14 cellular contexts compared by ENCODE assay signal in the genomic region with DNA sequence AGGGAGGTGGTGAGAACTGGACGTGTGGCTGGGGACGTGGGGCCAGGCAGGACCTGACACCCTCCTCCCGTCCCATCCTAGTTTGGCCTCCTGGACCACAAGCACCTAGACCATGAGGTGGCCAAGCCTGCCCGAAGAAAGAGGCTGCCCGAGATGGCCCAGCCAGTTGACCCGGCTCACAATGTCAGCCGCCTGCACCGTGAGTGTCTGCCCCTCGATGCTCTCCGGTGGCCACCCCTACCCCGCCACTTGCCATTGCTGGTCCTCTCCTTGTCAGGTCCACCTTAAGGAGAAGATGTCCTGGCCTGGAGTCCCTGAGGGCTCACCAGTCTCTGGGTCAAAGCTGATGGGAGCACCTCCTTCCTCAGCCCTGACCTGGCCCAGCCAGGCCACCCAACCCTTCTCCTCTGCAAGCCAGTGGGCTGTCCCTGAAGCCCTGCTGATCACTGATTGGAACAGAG. TPM values are rescaled to one million over a fixed set of nuclear protein-coding genes. Genes with fewer than 3 reads are reported as not detected.
DNase-seq lines count a peak whose midpoint lies in the region; ATAC-seq, FAIRE-seq and TF ChIP-seq lines count a peak whose summit lies in the region.
"Had no signal": no experiment of that assay in that cellular context is flagged by ENCODE, and none has a peak within 500 bp of the region (broad histone marks: within the 10 kb centered on the region; RNA-seq: fewer than 3 reads in every experiment).

No MANE protein-coding gene starts in this region.

- peak in 2 of 3 donors; percentile 35 to 61 for DNase-seq in right cardiac atrium
- no peak for DNase-seq in heart right ventricle
- DNase-seq in fibroblast of lung (ENCODE audit: low read depth in 2 of 2) = no peak
- DNase-seq in pancreas = peak in 2 of 6 donors; percentile 65 to 80
- DNase-seq in hepatic stellate cell (ENCODE audit: low spot score) = no peak
- no peak for DNase-seq in 8988T
- no peak for DNase-seq in glomerular visceral epithelial cell (ENCODE audit: extremely low spot score)
- DNase-seq: activated CD4-positive, alpha-beta memory T cell treated with anti-CD3 and anti-CD28 coated beads, Interleukin-2, amount 10 ng/mL, durations not matched to agents 7 days and 5 days; left lung; NCI-H1436; NCI-H446 treated with DMSO at 0.1 percent for 48 hours had no signal

- no peaks in the 10 kb centered on the region for H3K9me3 ChIP-seq in right cardiac atrium (ENCODE audit: control insufficient read depth, low read length)
- H3K9me3 ChIP-seq in heart right ventricle = no peaks in the 10 kb centered on the region
- no peaks in the 10 kb centered on the region for H3K9me3 ChIP-seq in fibroblast of lung (ENCODE audit: control insufficient read depth, insufficient read depth, low read depth, low read length)
- no peaks in the 10 kb centered on the region for H3K9me3 ChIP-seq in pancreas
- H3K9me3 ChIP-seq: left lung had no signal

- intact Hi-C loops in right cardiac atrium (cut with DNase I) (no loop called here), heart right ventricle (cut with DNase I) (loop anchor here in 2 of 10 donors (2.0 kb wide), 2 partner anchors 25 to 27 kb away; a partner anchor contains a TSS), pancreas (cut with DNase I) (no loop called here)

- H2AFZ ChIP-seq in fibroblast of lung (ENCODE audit: low read length) = no peak overlapping the region

- no peak overlapping the region for H3K9ac ChIP-seq in fibroblast of lung (ENCODE audit: insufficient read depth, low read length)

- H3K4me1 ChIP-seq in right cardiac atrium (ENCODE audit: control insufficient read depth, insufficient read depth, low read length) (peaks cover 23% of the 10 kb centered on the region), heart right ventricle (peaks cover 17 to 88% (median 67%) of the 10 kb centered on the region in 9 donors), fibroblast of lung (ENCODE audit: control insufficient read depth, extremely low read depth, insufficient read depth, low read length) (peaks cover 25% of the 10 kb centered on the region), pancreas (peaks cover 42% of the 10 kb centered on the region in 3 donors)

- WGBS in right cardiac atrium = 92% methylated on average over 11 of the region's 11 CpGs
- 92 to 95% methylated on average over 11 of the region's 11 CpGs for WGBS in heart right ventricle, 2 donors
- WGBS in pancreas, 2 donors = 94 to 95% methylated on average over 11 of the region's 11 CpGs

- peak overlapping the region; percentile 8 for H3K4me2 ChIP-seq in fibroblast of lung (ENCODE audit: extremely low read depth, insufficient read depth, low read length)

- no peaks in the 10 kb centered on the region for H4K20me1 ChIP-seq in fibroblast of lung (ENCODE audit: control insufficient read depth, extremely low read depth, insufficient read depth, low read length)

- ATAC-seq in right cardiac atrium = no peak
- ATAC-seq in heart right ventricle = no peak
- no peak for ATAC-seq in pancreas
- no peak for ATAC-seq in HG02973 (IDR thresholded peaks at IDR 0.05; ENCODE audit: unreplicated experiment)
- ATAC-seq: esophagus mucosa; left lung; natural killer cell treated with Interleukin-12 subunit alpha and Interleukin-12 subunit beta and Interleukin-15 and Interleukin-18, amount 100 ng/mL, for 72 hours had no signal

- TF ChIP-seq CTCF in heart right ventricle (IDR thresholded peaks at IDR 0.05) = no peak
- TF ChIP-seq CTCF in fibroblast of lung (conservative IDR thresholded peaks at IDR 0.05 in 1 of 2, IDR thresholded peaks at IDR 0.05 in 1 of 2; ENCODE audit: low read depth in 1 of 2, low read length in 2 of 2) = no peak
- TF ChIP-seq CTCF in pancreas (IDR thresholded peaks at IDR 0.05) = no peak

- no peaks in the 10 kb centered on the region for H3K79me2 ChIP-seq in fibroblast of lung (ENCODE audit: control insufficient read depth, insufficient read depth, low read length)

- H3K36me3 ChIP-seq in heart right ventricle (peaks cover 0 to 36% (median 0%) of the 10 kb centered on the region in 9 donors), fibroblast of lung (ENCODE audit: control insufficient read depth, insufficient read depth, low read length) (peaks cover under 1% of the 10 kb centered on the region), pancreas (peaks cover 0 to 22% (median 0%) of the 10 kb centered on the region in 3 donors)

- no peak for FAIRE-seq in pancreas (lab: Jason Lieb, UNC)

- H3K4me3 ChIP-seq in right cardiac atrium (ENCODE audit: low read length) (no peak overlapping the region), heart right ventricle (peak overlapping the region in 3 of 10 donors; percentile 61 to 79 (median 74)), fibroblast of lung (replicated peaks in 1 of 4; ENCODE audit: control extremely low read depth in 1 of 4, insufficient read depth in 1 of 4, low read depth in 3 of 4, low read length in 4 of 4) (no peak overlapping the region), pancreas (peak overlapping the region in 1 of 4 donors; percentile 93)

- no peaks in the 10 kb centered on the region for H3K27me3 ChIP-seq in right cardiac atrium (ENCODE audit: control insufficient read depth, insufficient read depth)
- H3K27me3 ChIP-seq in heart right ventricle = peaks cover 0 to 30% (median 0%) of the 10 kb centered on the region in 7 donors
- no peaks in the 10 kb centered on the region for H3K27me3 ChIP-seq in fibroblast of lung (ENCODE audit: control insufficient read depth, insufficient read depth, low read length)
- no peaks in the 10 kb centered on the region for H3K27me3 ChIP-seq in pancreas

- peak overlapping the region; percentile 10 for H3K27ac ChIP-seq in right cardiac atrium (ENCODE audit: low read length)
- H3K27ac ChIP-seq in heart right ventricle = peak overlapping the region in 5 of 10 donors; percentile 77 to 93 (median 90)
- no peak overlapping the region for H3K27ac ChIP-seq in fibroblast of lung (ENCODE audit: insufficient read depth, low read length)
- peak overlapping the region in 3 of 4 donors; percentile 60 to 81 (median 79) for H3K27ac ChIP-seq in pancreas

RNA-seq across cellular contexts. Expression of a gene that starts 2.2 kb away (rescaled TPM):
- total RNA-seq in right cardiac atrium (10 to 100 TPM in 1 of 4 donors, 1 to 10 TPM in 3; 5.9 to 89.3 (median 7.8) TPM), heart right ventricle (100 to 1,000 TPM in 1 of 10 donors, 10 to 100 TPM in 1, 1 to 10 TPM in 8; 1.5 to 154 (median 4.5) TPM), fibroblast of lung (1.7 and 6.7 TPM in 2 replicates), pancreas (10 to 100 TPM in 4 of 6 donors, 1 to 10 TPM in 2; 2.8 to 82.8 (median 22.5) TPM)
- polyA plus RNA-seq in right cardiac atrium (24.1 TPM), heart right ventricle (10 to 100 TPM; 11.3 to 28.7 TPM), fibroblast of lung (6.0 and 6.6 TPM in 2 replicates), pancreas (100 to 1,000 TPM in 1 of 2 donors, 10 to 100 TPM in 1; 95.0 to 169 TPM)
- 7.1 and 8.1 TPM in 2 replicates for polyA plus RNA-seq in fibroblast of lung (2012)
- 2.5 and 5.8 TPM in 2 replicates for polyA minus RNA-seq in fibroblast of lung (ENCODE audit: low replicate concordance)

RNA-seq across cellular contexts. Expression of a gene that starts 23.1 kb away (rescaled TPM):
- total RNA-seq in right cardiac atrium (10 to 100 TPM; 10.1 to 14.0 (median 13.2) TPM), heart right ventricle (10 to 100 TPM; 10.2 to 26.1 (median 16.7) TPM), fibroblast of lung (0.17 and 0.26 TPM in 2 replicates), pancreas (1 to 10 TPM; 1.7 to 2.3 (median 2.0) TPM)
- polyA plus RNA-seq in right cardiac atrium (12.5 TPM), heart right ventricle (10 to 100 TPM; 23.8 to 34.0 TPM), fibroblast of lung (0.23 TPM in 1 of 2 replicates, not detected in the other), pancreas (10 to 100 TPM in 1 of 2 donors, 1 to 10 TPM in 1; 7.7 to 17.9 TPM)
- 0.64 TPM in 1 of 2 replicates, not detected in the other for polyA plus RNA-seq in fibroblast of lung (2012)
- not detected in 2 replicates for polyA minus RNA-seq in fibroblast of lung (ENCODE audit: low replicate concordance)

RNA-seq across cellular contexts. Expression of a gene that starts 24.0 kb away (rescaled TPM):
- total RNA-seq in right cardiac atrium = 100 to 1,000 TPM; 145 to 201 (median 158) TPM
- 157 TPM for polyA plus RNA-seq in right cardiac atrium
- total RNA-seq in heart right ventricle = 100 to 1,000 TPM; 140 to 178 (median 159) TPM
- polyA plus RNA-seq in heart right ventricle = 100 to 1,000 TPM; 111 to 112 TPM
- 46.2 and 47.0 TPM in 2 replicates for total RNA-seq in fibroblast of lung
- polyA plus RNA-seq in fibroblast of lung = 27.8 and 34.8 TPM in 2 replicates
- polyA plus RNA-seq in fibroblast of lung (2012) = 89.5 and 104 TPM in 2 replicates
- polyA minus RNA-seq in fibroblast of lung (ENCODE audit: low replicate concordance) = 29.3 and 32.9 TPM in 2 replicates
- total RNA-seq in pancreas = 10 to 100 TPM; 52.1 to 75.2 (median 56.8) TPM
- polyA plus RNA-seq in pancreas = 100 to 1,000 TPM in 1 of 2 donors, 10 to 100 TPM in 1; 84.6 to 107 TPM

RNA-seq across cellular contexts. Expression of a gene that starts 44.9 kb away (rescaled TPM):
- total RNA-seq in right cardiac atrium = 1,000 to 10,000 TPM in 2 of 4 donors, 100 to 1,000 TPM in 2; 887 to 1,230 (median 1,019) TPM
- 621 TPM for polyA plus RNA-seq in right cardiac atrium
- total RNA-seq in heart right ventricle = 1,000 to 10,000 TPM in 9 of 10 donors, 100 to 1,000 TPM in 1; 992 to 1,375 (median 1,101) TPM
- 100 to 1,000 TPM; 883 to 920 TPM for polyA plus RNA-seq in heart right ventricle
- total RNA-seq in fibroblast of lung = 216 and 254 TPM in 2 replicates
- 286 and 331 TPM in 2 replicates for polyA plus RNA-seq in fibroblast of lung
- polyA plus RNA-seq in fibroblast of lung (2012) = 1,477 and 2,338 TPM in 2 replicates
- 246 and 267 TPM in 2 replicates for polyA minus RNA-seq in fibroblast of lung (ENCODE audit: low replicate concordance)
- total RNA-seq in pancreas = 1,000 to 10,000 TPM in 4 of 6 donors, 100 to 1,000 TPM in 2; 892 to 1,524 (median 1,066) TPM
- 100 to 1,000 TPM; 706 to 850 TPM for polyA plus RNA-seq in pancreas

RNA-seq across cellular contexts. Expression of a gene that starts 45.0 kb away (rescaled TPM):
- total RNA-seq in right cardiac atrium = 10 to 100 TPM; 64.4 to 90.4 (median 74.0) TPM
- polyA plus RNA-seq in right cardiac atrium = 268 TPM
- total RNA-seq in heart right ventricle = 100 to 1,000 TPM in 5 of 10 donors, 10 to 100 TPM in 5; 74.7 to 124 (median 99.7) TPM
- polyA plus RNA-seq in heart right ventricle = 100 to 1,000 TPM; 227 to 436 TPM
- total RNA-seq in fibroblast of lung = 19.3 and 33.7 TPM in 2 replicates
- polyA plus RNA-seq in fibroblast of lung = 20.9 and 25.5 TPM in 2 replicates
- polyA plus RNA-seq in fibroblast of lung (2012) = 94.8 and 108 TPM in 2 replicates
- polyA minus RNA-seq in fibroblast of lung (ENCODE audit: low replicate concordance) = 46.0 and 57.5 TPM in 2 replicates
- 10 to 100 TPM in 5 of 6 donors, 1 to 10 TPM in 1; 7.7 to 17.8 (median 11.2) TPM for total RNA-seq in pancreas
- 10 to 100 TPM; 71.4 to 81.2 TPM for polyA plus RNA-seq in pancreas

Comparison
In these comparisons a context has a peak if more than half of its experiments do, and no peak if none do; other contexts are left out.
1. DNase-seq: peak in right cardiac atrium (2 of 3); none in heart right ventricle (0 of 2), fibroblast of lung (0 of 2), hepatic stellate cell (single experiment), 8988T (single experiment) and glomerular visceral epithelial cell (single experiment).